Comparison of ENCODE assay signal across 8 cellular contexts in genomic region chrX:71532753-71533425, GRCh38. TPM values are rescaled to one million over a fixed set of nuclear protein-coding genes. Genes with fewer than 3 reads are reported as not detected.
DNase-seq lines count a peak whose midpoint lies in the region; ATAC-seq and TF ChIP-seq lines count a peak whose summit lies in the region.

Gene OGT, plus strand, starts transcription at chrX:71533104. Its CDS starts 196 bp downstream, at chrX:71533300.

- no peaks in the 10 kb centered on the region for H3K36me3 ChIP-seq in kidney epithelial cell (ENCODE audit: control insufficient read depth, insufficient read depth, low read length)

- peak within 1 kb of the TSS; percentile 98 for H3K27ac Mint-ChIP-seq in activated CD4-positive, alpha-beta T cell treated with anti-CD3 and anti-CD28 coated beads for 36 hours

- H3K4me1 Mint-ChIP-seq in activated CD4-positive, alpha-beta T cell treated with anti-CD3 and anti-CD28 coated beads for 36 hours, result peaks cover 26% of the 10 kb centered on the region

- TF ChIP-seq CTCF in choroid plexus epithelial cell (conservative IDR thresholded peaks at IDR 0.05; ENCODE audit: low read depth, low read length) (no peak), kidney epithelial cell (IDR thresholded peaks at IDR 0.05; ENCODE audit: insufficient read depth, low read length, poor library complexity, severe bottlenecking) (no peak)

- peak within 1 kb of the TSS; percentile 96 for H3K4me3 Mint-ChIP-seq in activated CD4-positive, alpha-beta T cell treated with anti-CD3 and anti-CD28 coated beads for 36 hours

- H3K27me3 Mint-ChIP-seq in activated CD4-positive, alpha-beta T cell treated with anti-CD3 and anti-CD28 coated beads for 36 hours, result no peaks in the 10 kb centered on the region

- ATAC-seq in HG03439 (IDR thresholded peaks at IDR 0.05; ENCODE audit: unreplicated experiment), result peak; percentile 83
- ATAC-seq in activated CD4-positive, alpha-beta T cell treated with anti-CD3 and anti-CD28 coated beads for 36 hours, result peak; percentile 76

- intact Hi-C loops in activated CD4-positive, alpha-beta T cell treated with anti-CD3 and anti-CD28 coated beads for 36 hours (cut with DNase I, micrococcal nuclease), result loop anchor here (1.0 to 10.0 kb wide), 10 partner anchors 8 to 742 kb away; partner anchors contain the start of genes CXCR3 (in 2 of the 2), NONO (in 2 of the 2), TAF1 (in 2 of the 2) and RPS4X (in 1 of the 2)

- POLR2A ChIA-PET in activated CD4-positive, alpha-beta T cell treated with anti-CD3 and anti-CD28 coated beads for 36 hours (lab: Charles Lee), result interaction anchor here (0.6 to 6.6 kb wide), 10 partner anchors 11 to 461 kb away, joined by 3 to 56 read pairs (median 4); partner anchors contain the start of genes CXCR3, NONO and TAF1

- DNase-seq in Ammon's horn (ENCODE audit: low spot score) (peak; percentile 93), GM19238 (ENCODE audit: insufficient read length, low spot score) (peak; percentile 37), NCI-H524 (lab: John Stamatoyannopoulos, UW) (peak; percentile 97 to 99), choroid plexus epithelial cell (ENCODE audit: low read depth) (peak; percentile 98), kidney epithelial cell (ENCODE audit: low read depth) (peak; percentile 75)
- DNase-seq in activated CD4-positive, alpha-beta T cell treated with anti-CD3 and anti-CD28 coated beads for 36 hours, result peak; percentile 96
- DNase-seq in stimulated activated CD4-positive, alpha-beta T cell treated with anti-CD3 and anti-CD28 coated beads, Interleukin-15, amount 100 ng/mL, for 24 hours, result peak; percentile 94

- H3K27me3 ChIP-seq in kidney epithelial cell (ENCODE audit: control insufficient read depth, insufficient read depth, low read length), result no peaks in the 10 kb centered on the region

- CTCF ChIA-PET in activated CD4-positive, alpha-beta T cell treated with anti-CD3 and anti-CD28 coated beads for 36 hours (lab: Charles Lee), result interaction anchor here (0.6 to 1.7 kb wide), 2 partner anchors 17 to 90 kb away, joined by 3 to 5 read pairs; no protein-coding TSS in a partner anchor

- H3K4me3 ChIP-seq in choroid plexus epithelial cell (ENCODE audit: low read depth, low read length), result peak within 1 kb of the TSS; percentile 83
- H3K4me3 ChIP-seq in kidney epithelial cell (ENCODE audit: low read depth, low read length), result peak within 1 kb of the TSS; percentile 56

- peaks cover 41% of the 10 kb centered on the region for H3K36me3 Mint-ChIP-seq in activated CD4-positive, alpha-beta T cell treated with anti-CD3 and anti-CD28 coated beads for 36 hours (ENCODE audit: low read depth)

- no peaks in the 10 kb centered on the region for H3K9me3 Mint-ChIP-seq in activated CD4-positive, alpha-beta T cell treated with anti-CD3 and anti-CD28 coated beads for 36 hours (ENCODE audit: low read depth)

RNA-seq across cellular contexts. Expression of gene OGT, which starts in this region (rescaled TPM):
- total RNA-seq in activated CD4-positive, alpha-beta T cell treated with anti-CD3 and anti-CD28 coated beads for 36 hours, result 100 to 1,000 TPM; 331 to 339 TPM
- total RNA-seq in kidney epithelial cell, result 71.7 and 82.2 TPM in 2 replicates

Comparison
In these comparisons a context has a peak if more than half of its experiments do, and no peak if none do; other contexts are left out.
1. Peak in every context shown above with its lines: DNase-seq, ATAC-seq and H3K4me3 ChIP-seq.
2. DNase-seq: peak in every context shown above with its lines; median percentile 98 in NCI-H524; 98 in choroid plexus epithelial cell; 96 in activated CD4-positive, alpha-beta T cell treated with anti-CD3 and anti-CD28 coated beads for 36 hours; 94 in stimulated activated CD4-positive, alpha-beta T cell treated with anti-CD3 and anti-CD28 coated beads, Interleukin-15, amount 100 ng/mL, for 24 hours; 93 in Ammon's horn; 75 in kidney epithelial cell; 37 in GM19238.